In the genomic region with DNA sequence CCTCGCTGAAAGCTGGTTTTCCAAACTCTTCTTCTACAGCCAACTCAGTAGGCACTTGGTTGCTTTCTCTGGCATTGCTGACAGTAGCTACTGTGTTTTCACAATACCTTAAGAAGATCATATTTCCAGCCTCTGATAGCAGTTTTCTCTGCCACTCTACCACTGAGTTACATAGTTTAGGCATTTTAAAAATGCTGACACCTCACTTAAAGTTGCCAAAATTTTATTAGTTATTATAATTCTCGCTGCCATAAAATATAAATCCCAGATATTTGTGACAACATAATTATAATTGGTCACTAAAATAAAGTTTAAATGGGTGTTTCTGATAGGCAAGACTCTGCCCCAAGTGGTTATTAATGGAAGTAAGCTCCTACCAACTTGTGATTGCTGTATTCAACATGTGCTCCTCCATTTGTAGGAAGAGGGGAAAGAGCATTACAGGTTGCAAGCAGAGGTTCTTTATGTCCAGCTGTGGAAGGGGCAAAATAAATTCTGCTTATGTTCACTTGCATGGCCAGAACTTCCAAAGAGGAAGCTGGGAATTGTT, we compare ENCODE assay signal across 15 cellular contexts.
A peak's percentile ranks its signal among the peaks of the same experiment; 100 is the strongest.
DNase-seq lines count a peak whose midpoint lies in the region; ATAC-seq, FAIRE-seq and TF ChIP-seq lines count a peak whose summit lies in the region.
"Had no signal": no experiment of that assay in that cellular context is flagged by ENCODE, and none has a peak within 500 bp of the region (broad histone marks: within the 10 kb centered on the region; RNA-seq: fewer than 3 reads in every experiment).

No MANE protein-coding gene starts in this region.

- ATAC-seq in A549 (no peak), GM18867 (IDR thresholded peaks at IDR 0.05; ENCODE audit: unreplicated experiment) (peak; percentile 50), Panc1 (no peak), GM19023 (IDR thresholded peaks at IDR 0.05; ENCODE audit: unreplicated experiment) (no peak)
- ATAC-seq: activated CD8-positive, alpha-beta T cell treated with anti-CD3 and anti-CD28 coated beads, Interleukin-2, amount 10 ng/mL, durations not matched to agents 7 days and 5 days; Right ventricle myocardium inferior had no signal

- DNase-seq in A549 (ENCODE audit: low read depth in 1 of 2, low spot score in 1 of 2): no peak
- no peak for DNase-seq in Panc1 (ENCODE audit: low read depth, low spot score)
- DNase-seq in fibroblast of the aortic adventitia (ENCODE audit: low read depth): no peak
- DNase-seq in AML-193 (lab: John Stamatoyannopoulos, UW): no peak
- no peak for DNase-seq in HEK293T (ENCODE audit: extremely low spot score)
- no peak for DNase-seq in GM13976 (ENCODE audit: low spot score)
- DNase-seq: activated CD8-positive, alpha-beta T cell treated with anti-CD3 and anti-CD28 coated beads, Interleukin-2, amount 10 ng/mL, durations not matched to agents 7 days and 5 days; kidney glomerular epithelial cell; NCI-H524 treated with DMSO at 0.1 percent for 48 hours; tibial artery had no signal

- POLR2A ChIA-PET in A549 (lab: Yijun Ruan, JAX): no interaction called here
- POLR2A ChIA-PET in Panc1 (lab: Charles Lee): no interaction called here
- POLR2A ChIA-PET in HEK293T (lab: Yijun Ruan, JAX): no interaction called here

- H3K9me3 ChIP-seq in A549 (no peaks in the 10 kb centered on the region), Panc1 (ENCODE audit: control insufficient read depth, insufficient read depth, low read depth, low read length) (no peaks in the 10 kb centered on the region)
- H3K9me3 ChIP-seq: ascending aorta, tibial artery had no signal

- TF ChIP-seq EP300 in A549 (IDR thresholded peaks at IDR 0.05): no peak

- intact Hi-C loops in Panc1 (cut with micrococcal nuclease; ENCODE audit: unreplicated experiment): no loop called here

- in situ Hi-C loops in Panc1 (cut with HindIII; ENCODE audit: low pct_unique_long_range_greater_than_20kb, low sequenced_read_pairs) (no loop called here), GM13976 (cut with MboI; ENCODE audit: low sequenced_read_pairs, unreplicated experiment) (no loop called here)

- H3K27me3 ChIP-seq in Panc1 (ENCODE audit: control insufficient read depth, insufficient read depth, low read length): no peaks in the 10 kb centered on the region
- H3K27me3 ChIP-seq: ascending aorta, tibial artery had no signal

- no peak for FAIRE-seq in A549 (lab: Jason Lieb, UNC)
- FAIRE-seq: GM19239 had no signal

- H3K27ac ChIP-seq in A549: no peak overlapping the region
- no peak overlapping the region for H3K27ac ChIP-seq in Panc1 (ENCODE audit: low read length)
- H3K27ac ChIP-seq: ascending aorta, tibial artery had no signal

- TF ChIP-seq CTCF in A549 (IDR thresholded peaks at IDR 0.05) (no peak), Panc1 (IDR thresholded peaks at IDR 0.05) (peak; percentile 24), fibroblast of the aortic adventitia (IDR thresholded peaks at IDR 0.05; ENCODE audit: insufficient read depth, low read length) (peak; percentile 9), GM13976 (IDR thresholded peaks at IDR 0.05; ENCODE audit: borderline replicate concordance, control extremely low read depth, extremely low read depth, insufficient read depth, missing control alignments) (no peak)

- no peak for TF ChIP-seq POLR2A in A549 (IDR thresholded peaks at IDR 0.05; ENCODE audit: low read length)

- BruUV-seq in Panc1 (replicated peaks; lab: Mats Ljungman, UMichigan): no TSS peak

- CTCF ChIA-PET in A549 (lab: Yijun Ruan, JAX): interaction anchor here (0.6 to 0.8 kb wide), 2 partner anchors 94 to 413 kb away, joined by 3 to 4 read pairs; no protein-coding TSS in a partner anchor
- CTCF ChIA-PET in Panc1 (lab: Charles Lee): no interaction called here
- CTCF ChIA-PET in HEK293T (lab: Yijun Ruan, JAX): interaction anchor here (0.6 kb wide), 1 partner anchor 26 kb away, joined by 3 read pairs; no protein-coding TSS in a partner anchor

- H3K4me2 ChIP-seq in A549: no peak overlapping the region

- H3K4me3 ChIP-seq in A549: no peak overlapping the region
- no peak overlapping the region for H3K4me3 ChIP-seq in Panc1 (ENCODE audit: low read depth in 2 of 2, low read length in 2 of 2)
- H3K4me3 ChIP-seq in fibroblast of the aortic adventitia (ENCODE audit: low read depth, low read length): no peak overlapping the region
- H3K4me3 ChIP-seq: ascending aorta, tibial artery had no signal

- no peaks in the 10 kb centered on the region for H3K36me3 ChIP-seq in Panc1 (ENCODE audit: control insufficient read depth, insufficient read depth, low read length)
- H3K36me3 ChIP-seq: ascending aorta, tibial artery had no signal

- no peak for TF ChIP-seq RAD21 in A549 (conservative IDR thresholded peaks at IDR 0.05 in 1 of 2, IDR thresholded peaks at IDR 0.05 in 1 of 2)

- 4% methylated on average over 2 of the region's 2 CpGs for WGBS in A549 (ENCODE audit: missing lambda C conversion rate)

- H3K4me1 ChIP-seq in A549 (no peaks in the 10 kb centered on the region), Panc1 (ENCODE audit: control insufficient read depth, insufficient read depth, low read length) (no peaks in the 10 kb centered on the region)
- H3K4me1 ChIP-seq: ascending aorta, tibial artery had no signal

TF ChIP-seq in A549, 52 proteins besides CTCF, POLR2A, EP300 and RAD21:
- no peak for TF ChIP-seq NFE2L2 (conservative IDR thresholded peaks at IDR 0.05; ENCODE audit: low read length)
- TF ChIP-seq TFCP2L1 (CRISPR knock-in tag; IDR thresholded peaks at IDR 0.05): no peak
- TF ChIP-seq MAFK (IDR thresholded peaks at IDR 0.05; ENCODE audit: partially characterized antibody): peak; percentile 53

TF ChIP-seq in HEK293T, 16 proteins besides CTCF, POLR2A, EP300 and RAD21:
- no peak for TF ChIP-seq NFRKB (IDR thresholded peaks at IDR 0.05)
- TF ChIP-seq FOXA1 (IDR thresholded peaks at IDR 0.05): no peak
- TF ChIP-seq TARDBP (IDR thresholded peaks at IDR 0.05): no peak
- TF ChIP-seq BHLHE40 (IDR thresholded peaks at IDR 0.05; ENCODE audit: borderline replicate concordance): no peak
- no peak for TF ChIP-seq L3MBTL2 (conservative IDR thresholded peaks at IDR 0.05)
- TF ChIP-seq SUZ12 (IDR thresholded peaks at IDR 0.05): no peak
- no peak for TF ChIP-seq HDGF (IDR thresholded peaks at IDR 0.05; ENCODE audit: borderline replicate concordance)

Comparison
In these comparisons a context has a peak if more than half of its experiments do, and no peak if none do; other contexts are left out.
1. CTCF ChIP-seq: peak in Panc1 (single experiment) and fibroblast of the aortic adventitia (single experiment); none in A549 (single experiment) and GM13976 (single experiment).